ENCODE assay signal across 2 cellular contexts in genomic region chr16:28382177-28382867, GRCh38. TPM values are rescaled to one million over a fixed set of nuclear protein-coding genes. Genes with fewer than 3 reads are reported as not detected.
"Had no signal": no experiment of that assay in that cellular context is flagged by ENCODE, and none has a peak within 500 bp of the region (broad histone marks: within the 10 kb centered on the region; RNA-seq: fewer than 3 reads in every experiment).

No MANE protein-coding gene starts in this region.

RNA-seq across cellular contexts. Expression of gene NPIPB6, which starts 19.0 kb away (rescaled TPM):
- total RNA-seq: activated naive CD8-positive, alpha-beta T cell treated with anti-CD3 and anti-CD28 coated beads for 36 hours had no signal

RNA-seq across cellular contexts. Expression of gene EIF3CL, which starts 21.3 kb away (rescaled TPM):
- polyA plus RNA-seq: cardiac muscle cell had no signal
